In genomic region chr1:117284408-117285215, GRCh38 we compare ENCODE assay signal across 9 cellular contexts.
DNase-seq lines count a peak whose midpoint lies in the region; ATAC-seq and TF ChIP-seq lines count a peak whose summit lies in the region.
"Had no signal": no experiment of that assay in that cellular context is flagged by ENCODE, and none has a peak within 500 bp of the region (broad histone marks: within the 10 kb centered on the region; RNA-seq: fewer than 3 reads in every experiment).

No MANE protein-coding gene starts in this region.

- dilution Hi-C loops in mammary epithelial cell (cut with HindIII; ENCODE audit: low sequenced_read_pairs), result no loop called here

- CTCF ChIA-PET in AG04449 (lab: Yijun Ruan, JAX), result interaction anchor here (0.7 to 14.1 kb wide), 41 partner anchors 8 to 546 kb away, joined by 3 to 340 read pairs (median 6); partner anchors contain the start of genes MAN1A2 and TTF2
- CTCF ChIA-PET in mammary epithelial cell (lab: Charles Lee; ENCODE audit: low non-redundant PET), result interaction anchor here (0.6 to 1.4 kb wide), 5 partner anchors 156 to 547 kb away, joined by 3 to 13 read pairs (median 4); partner anchors contain the start of gene TTF2

- H3K27ac ChIP-seq in mammary epithelial cell (ENCODE audit: insufficient read depth, low read depth, low read length), result no peak overlapping the region

- H3K36me3 ChIP-seq in HAP-1 (replicated peaks) (no peaks in the 10 kb centered on the region), mammary epithelial cell (ENCODE audit: insufficient read depth, low read length) (no peaks in the 10 kb centered on the region)

- no peaks in the 10 kb centered on the region for H3K4me1 Mint-ChIP-seq in activated T-helper 2 cell treated with anti-CD3 and anti-CD28 coated beads, Interferon-gamma antibody, Interleukin-2, Interleukin-4, amounts not matched to agents 10 μg/mL and 5 μg/mL and 100 μg/mL, durations not matched to agents 14 hours and 24 hours and 36 hours (ENCODE audit: low read depth)

- H3K9me3 Mint-ChIP-seq in activated T-helper 2 cell treated with anti-CD3 and anti-CD28 coated beads, Interferon-gamma antibody, Interleukin-2, Interleukin-4, amounts not matched to agents 10 μg/mL and 5 μg/mL and 100 μg/mL, durations not matched to agents 14 hours and 24 hours and 36 hours, result no peaks in the 10 kb centered on the region
- H3K9me3 Mint-ChIP-seq: stimulated activated naive CD8-positive, alpha-beta T cell treated with anti-CD3 and anti-CD28 coated beads, Interleukin-15, Interleukin-2, amounts not matched to agents 100 ng/mL and 50 ng/mL, for 24 hours had no signal

- H2AFZ ChIP-seq in mammary epithelial cell (ENCODE audit: low read depth, low read length), result no peak overlapping the region

- H3K27ac Mint-ChIP-seq in activated T-helper 2 cell treated with anti-CD3 and anti-CD28 coated beads, Interferon-gamma antibody, Interleukin-2, Interleukin-4, amounts not matched to agents 10 μg/mL and 5 μg/mL and 100 μg/mL, durations not matched to agents 14 hours and 24 hours and 36 hours, result no peak overlapping the region
- H3K27ac Mint-ChIP-seq: stimulated activated naive CD8-positive, alpha-beta T cell treated with anti-CD3 and anti-CD28 coated beads, Interleukin-15, Interleukin-2, amounts not matched to agents 100 ng/mL and 50 ng/mL, for 24 hours had no signal

- DNase-seq in AG04449 (ENCODE audit: low read depth, low spot score) (peak; percentile 37), HAP-1 (ENCODE audit: low spot score in 2 of 2) (peak; percentile 19 to 68), NCI-H524 treated with DMSO at 0.1 percent for 48 hours (lab: John Stamatoyannopoulos, UW) (peak; percentile 35), mammary epithelial cell (peak; percentile 55), left kidney (ENCODE audit: low read depth, low spot score) (peak; percentile 87)
- DNase-seq in stimulated activated CD4-positive, alpha-beta T cell treated with anti-CD3 and anti-CD28 coated beads, Interleukin-2, amount 100 ng/mL, for 48 hours, result no peak
- DNase-seq in activated T-helper 2 cell treated with anti-CD3 and anti-CD28 coated beads, Interferon-gamma antibody, Interleukin-2, Interleukin-4, amounts not matched to agents 10 μg/mL and 5 μg/mL and 100 μg/mL, durations not matched to agents 14 hours and 24 hours and 36 hours (ENCODE audit: low spot score), result no peak

- 71% methylated on average over 2 of the region's 3 CpGs for WGBS in mammary epithelial cell (ENCODE audit: low coverage, missing lambda C conversion rate)

- H3K4me3 Mint-ChIP-seq in activated T-helper 2 cell treated with anti-CD3 and anti-CD28 coated beads, Interferon-gamma antibody, Interleukin-2, Interleukin-4, amounts not matched to agents 10 μg/mL and 5 μg/mL and 100 μg/mL, durations not matched to agents 14 hours and 24 hours and 36 hours (ENCODE audit: low read depth), result no peak overlapping the region
- H3K4me3 Mint-ChIP-seq: stimulated activated naive CD8-positive, alpha-beta T cell treated with anti-CD3 and anti-CD28 coated beads, Interleukin-15, Interleukin-2, amounts not matched to agents 100 ng/mL and 50 ng/mL, for 24 hours had no signal

- H3K4me1 ChIP-seq in HAP-1 (no peaks in the 10 kb centered on the region), mammary epithelial cell (ENCODE audit: insufficient read depth, low read length) (no peaks in the 10 kb centered on the region)

- no peak overlapping the region for H3K9ac ChIP-seq in mammary epithelial cell (ENCODE audit: insufficient read depth, low read length)

- no peaks in the 10 kb centered on the region for H3K79me2 ChIP-seq in mammary epithelial cell (ENCODE audit: insufficient read depth, low read length)

- H3K4me3 ChIP-seq in AG04449 (ENCODE audit: low read depth, low read length) (no peak overlapping the region), HAP-1 (no peak overlapping the region), mammary epithelial cell (replicated peaks in 1 of 3; ENCODE audit: insufficient read depth in 1 of 3, low read depth in 2 of 3, low read length in 3 of 3) (no peak overlapping the region)

- no peak for ATAC-seq in HG02588 (IDR thresholded peaks at IDR 0.05; ENCODE audit: unreplicated experiment)

- POLR2A ChIA-PET in AG04449 (lab: Yijun Ruan, JAX), result no interaction called here

- no peaks in the 10 kb centered on the region for H3K9me3 ChIP-seq in HAP-1
- no peaks in the 10 kb centered on the region for H3K9me3 ChIP-seq in mammary epithelial cell (replicated peaks; ENCODE audit: insufficient read depth, low read length)

- no peaks in the 10 kb centered on the region for H4K20me1 ChIP-seq in mammary epithelial cell (ENCODE audit: insufficient read depth, low read length)

- in situ Hi-C loops in HAP-1 (cut with MboI; ENCODE audit: low sequenced_read_pairs) (loop anchor here (10.0 kb wide), 1 partner anchor 210 kb away; no protein-coding TSS in a partner anchor), mammary epithelial cell (cut with MboI; ENCODE audit: low sequenced_read_pairs in 2 of 2) (loop anchor here (5.0 kb wide), 2 partner anchors 207 to 212 kb away; no protein-coding TSS in a partner anchor)

- intact Hi-C loops in mammary epithelial cell (cut with micrococcal nuclease), result loop anchor here (1.0 kb wide), 4 partner anchors 134 to 216 kb away; no protein-coding TSS in a partner anchor
- intact Hi-C loops in activated T-helper 2 cell treated with anti-CD3 and anti-CD28 coated beads, Interferon-gamma antibody, Interleukin-2, Interleukin-4, amounts not matched to agents 10 μg/mL and 5 μg/mL and 100 μg/mL, durations not matched to agents 14 hours and 24 hours and 36 hours (cut with micrococcal nuclease), result no loop called here

- no peaks in the 10 kb centered on the region for H3K27me3 ChIP-seq in HAP-1 (ENCODE audit: low read depth)
- peaks cover 2% of the 10 kb centered on the region for H3K27me3 ChIP-seq in mammary epithelial cell (ENCODE audit: insufficient read depth, low read length)

- TF ChIP-seq CTCF in AG04449 (IDR thresholded peaks at IDR 0.05; ENCODE audit: insufficient read depth, low read length, missing control alignments), result peak; percentile 51
- peak; percentile 36 to 72 for TF ChIP-seq CTCF in mammary epithelial cell (conservative IDR thresholded peaks at IDR 0.05 in 1 of 2, IDR thresholded peaks at IDR 0.05 in 1 of 2; ENCODE audit: extremely low read depth in 1 of 2, insufficient read depth in 1 of 2, low read depth in 1 of 2, low read length in 2 of 2)

- no TSS peak for BruUV-seq in mammary epithelial cell (replicated peaks; lab: Mats Ljungman, UMichigan)

- no peaks in the 10 kb centered on the region for H3K36me3 Mint-ChIP-seq in activated T-helper 2 cell treated with anti-CD3 and anti-CD28 coated beads, Interferon-gamma antibody, Interleukin-2, Interleukin-4, amounts not matched to agents 10 μg/mL and 5 μg/mL and 100 μg/mL, durations not matched to agents 14 hours and 24 hours and 36 hours (ENCODE audit: low read depth)

- H3K27me3 Mint-ChIP-seq in activated T-helper 2 cell treated with anti-CD3 and anti-CD28 coated beads, Interferon-gamma antibody, Interleukin-2, Interleukin-4, amounts not matched to agents 10 μg/mL and 5 μg/mL and 100 μg/mL, durations not matched to agents 14 hours and 24 hours and 36 hours (ENCODE audit: low read depth), result peaks cover 3% of the 10 kb centered on the region
- H3K27me3 Mint-ChIP-seq: stimulated activated naive CD8-positive, alpha-beta T cell treated with anti-CD3 and anti-CD28 coated beads, Interleukin-15, Interleukin-2, amounts not matched to agents 100 ng/mL and 50 ng/mL, for 24 hours had no signal

- no peak overlapping the region for H3K4me2 ChIP-seq in mammary epithelial cell (ENCODE audit: insufficient read depth, low read depth, low read length)

Comparison
In these comparisons a context has a peak if more than half of its experiments do, and no peak if none do; other contexts are left out.
1. DNase-seq: peak in AG04449 (single experiment), HAP-1 (2 of 2), NCI-H524 treated with DMSO at 0.1 percent for 48 hours (single experiment), mammary epithelial cell (single experiment) and left kidney (single experiment); none in stimulated activated CD4-positive, alpha-beta T cell treated with anti-CD3 and anti-CD28 coated beads, Interleukin-2, amount 100 ng/mL, for 48 hours (0 of 2) and activated T-helper 2 cell treated with anti-CD3 and anti-CD28 coated beads, Interferon-gamma antibody, Interleukin-2, Interleukin-4, amounts not matched to agents 10 μg/mL and 5 μg/mL and 100 μg/mL, durations not matched to agents 14 hours and 24 hours and 36 hours (single experiment).